ENCODE assay signal across 9 cellular contexts in the genomic region with DNA sequence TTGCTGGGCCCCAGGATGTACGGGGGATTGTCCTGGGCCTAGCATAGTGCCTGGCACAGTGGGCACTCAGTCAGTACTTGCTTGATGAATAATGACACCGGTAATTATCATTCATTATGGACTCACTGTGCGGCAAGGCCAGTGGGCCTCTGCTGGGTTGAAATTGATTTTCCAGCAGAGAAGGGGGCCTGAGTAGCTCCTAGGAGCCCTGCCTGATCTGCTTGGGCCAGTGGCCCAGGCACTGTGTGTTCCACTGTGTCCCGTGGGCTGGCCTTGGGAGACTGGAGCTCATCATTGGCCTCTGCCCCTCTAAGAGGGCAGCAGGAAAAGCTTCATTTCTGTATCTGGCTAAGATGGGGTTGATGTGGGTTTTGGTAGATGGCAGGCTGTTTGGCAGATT. TPM values are rescaled to one million over a fixed set of nuclear protein-coding genes. Genes with fewer than 3 reads are reported as not detected.
DNase-seq lines count a peak whose midpoint lies in the region; ATAC-seq and TF ChIP-seq lines count a peak whose summit lies in the region.
"Had no signal": no experiment of that assay in that cellular context is flagged by ENCODE, and none has a peak within 500 bp of the region (broad histone marks: within the 10 kb centered on the region; RNA-seq: fewer than 3 reads in every experiment).

No MANE protein-coding gene starts in this region.

- POLR2A ChIA-PET in A673 (lab: Charles Lee; ENCODE audit: low non-redundant PET) (no interaction called here), RWPE1 (lab: Yijun Ruan, JAX; ENCODE audit: low non-redundant PET) (no interaction called here)

- intact Hi-C loops in A673 (cut with micrococcal nuclease; ENCODE audit: unreplicated experiment) = no loop called here

- ATAC-seq in HG03520 (IDR thresholded peaks at IDR 0.05; ENCODE audit: unreplicated experiment) (no peak), left lobe of liver (no peak), HG03460 (IDR thresholded peaks at IDR 0.05; ENCODE audit: unreplicated experiment) (no peak)

- H3K27ac ChIP-seq in A673 (ENCODE audit: low read depth, low read length, poor library complexity, severe bottlenecking) = peak overlapping the region; percentile 80
- peak overlapping the region; percentile 93 for H3K27ac ChIP-seq in RWPE1
- H3K27ac ChIP-seq in neural cell (ENCODE audit: low read length) = no peak overlapping the region

- peak overlapping the region; percentile 79 for H3K4me2 ChIP-seq in neural cell (ENCODE audit: low read length)

- peaks cover 8% of the 10 kb centered on the region for H3K79me2 ChIP-seq in neural cell (replicated peaks; ENCODE audit: insufficient read depth, low read length)

- peaks cover 21% of the 10 kb centered on the region for H3K4me1 ChIP-seq in A673 (ENCODE audit: insufficient read depth, low read length, poor library complexity, severe bottlenecking)

- H3K4me3 ChIP-seq in A673 (ENCODE audit: low read depth, low read length, poor library complexity, severe bottlenecking) (peak overlapping the region; percentile 90), epithelial cell of proximal tubule (ENCODE audit: low read depth, low read length) (peak overlapping the region; percentile 91), neural cell (ENCODE audit: low read length) (peak overlapping the region; percentile 70)

- H3K9me2 ChIP-seq in neural cell (ENCODE audit: insufficient read depth, low read length) = no peaks in the 10 kb centered on the region

- in situ Hi-C loops in GM13976 (cut with MboI; ENCODE audit: low sequenced_read_pairs, unreplicated experiment) = no loop called here

- no peak for TF ChIP-seq RAD21 in neural cell (conservative IDR thresholded peaks at IDR 0.05)

- H3K9ac ChIP-seq in neural cell (ENCODE audit: low read length) = peak overlapping the region; percentile 75

- CTCF ChIA-PET in A673 (lab: Charles Lee) (no interaction called here), RWPE1 (lab: Yijun Ruan, JAX) (interaction anchor here (0.6 to 0.9 kb wide), 3 partner anchors 9 to 355 kb away, joined by 3 read pairs; no protein-coding TSS in a partner anchor)

- DNase-seq in A673 (ENCODE audit: low spot score) (no peak), RWPE1 (ENCODE audit: low spot score) (no peak), epithelial cell of proximal tubule (ENCODE audit: low read depth) (no peak), GM13976 (ENCODE audit: low spot score) (no peak), left lobe of liver (ENCODE audit: low spot score) (no peak)
- DNase-seq: GF-D8 had no signal

- no peaks in the 10 kb centered on the region for H3F3A ChIP-seq in neural cell (ENCODE audit: insufficient read depth, low read length, poor library complexity, severe bottlenecking)

- TF ChIP-seq EP300 in neural cell (conservative IDR thresholded peaks at IDR 0.05; ENCODE audit: poor library complexity, severe bottlenecking) = no peak

- no TSS peak for BruUV-seq in A673 (replicated peaks; lab: Mats Ljungman, UMichigan)

- no peak for TF ChIP-seq CTCF in A673 (conservative IDR thresholded peaks at IDR 0.05; ENCODE audit: low read depth, low read length)
- no peak for TF ChIP-seq CTCF in RWPE1 (conservative IDR thresholded peaks at IDR 0.05; ENCODE audit: low read depth)
- no peak for TF ChIP-seq CTCF in epithelial cell of proximal tubule (conservative IDR thresholded peaks at IDR 0.05; ENCODE audit: low read depth, low read length)
- no peak for TF ChIP-seq CTCF in neural cell (IDR thresholded peaks at IDR 0.05; ENCODE audit: poor library complexity, severe bottlenecking)
- no peak for TF ChIP-seq CTCF in GM13976 (IDR thresholded peaks at IDR 0.05; ENCODE audit: borderline replicate concordance, control extremely low read depth, extremely low read depth, insufficient read depth, missing control alignments)

- H4K20me1 ChIP-seq in neural cell (ENCODE audit: insufficient read depth) = no peaks in the 10 kb centered on the region

- no peaks in the 10 kb centered on the region for H3K36me3 ChIP-seq in A673 (ENCODE audit: insufficient read depth, low read length, poor library complexity, severe bottlenecking)
- H3K36me3 ChIP-seq in neural cell (ENCODE audit: insufficient read depth, low read length) = no peaks in the 10 kb centered on the region

- H3K9me3 ChIP-seq in A673 (ENCODE audit: low read depth, low read length, poor library complexity, severe bottlenecking) = no peaks in the 10 kb centered on the region
- H3K9me3 ChIP-seq in neural cell (ENCODE audit: low read length) = no peaks in the 10 kb centered on the region

- H2AFZ ChIP-seq in neural cell (ENCODE audit: low read depth, low read length) = peak overlapping the region; percentile 24

- no peaks in the 10 kb centered on the region for H3K27me3 ChIP-seq in A673 (replicated peaks; ENCODE audit: insufficient read depth, low read depth, low read length, poor library complexity)
- peaks cover 25% of the 10 kb centered on the region for H3K27me3 ChIP-seq in neural cell (ENCODE audit: insufficient read depth, low read depth, low read length)

TF ChIP-seq in neural cell, 6 proteins besides CTCF, POLR2A, EP300 and RAD21:
- TF ChIP-seq TAF1 (IDR thresholded peaks at IDR 0.05; ENCODE audit: low read depth) = no peak
- no peak for TF ChIP-seq EZH2 (IDR thresholded peaks at IDR 0.05; ENCODE audit: borderline replicate concordance, insufficient read depth, low read length, poor library complexity, severe bottlenecking)
- TF ChIP-seq MXI1 (conservative IDR thresholded peaks at IDR 0.05; ENCODE audit: poor library complexity, severe bottlenecking) = no peak
- TF ChIP-seq, protein P1, sequence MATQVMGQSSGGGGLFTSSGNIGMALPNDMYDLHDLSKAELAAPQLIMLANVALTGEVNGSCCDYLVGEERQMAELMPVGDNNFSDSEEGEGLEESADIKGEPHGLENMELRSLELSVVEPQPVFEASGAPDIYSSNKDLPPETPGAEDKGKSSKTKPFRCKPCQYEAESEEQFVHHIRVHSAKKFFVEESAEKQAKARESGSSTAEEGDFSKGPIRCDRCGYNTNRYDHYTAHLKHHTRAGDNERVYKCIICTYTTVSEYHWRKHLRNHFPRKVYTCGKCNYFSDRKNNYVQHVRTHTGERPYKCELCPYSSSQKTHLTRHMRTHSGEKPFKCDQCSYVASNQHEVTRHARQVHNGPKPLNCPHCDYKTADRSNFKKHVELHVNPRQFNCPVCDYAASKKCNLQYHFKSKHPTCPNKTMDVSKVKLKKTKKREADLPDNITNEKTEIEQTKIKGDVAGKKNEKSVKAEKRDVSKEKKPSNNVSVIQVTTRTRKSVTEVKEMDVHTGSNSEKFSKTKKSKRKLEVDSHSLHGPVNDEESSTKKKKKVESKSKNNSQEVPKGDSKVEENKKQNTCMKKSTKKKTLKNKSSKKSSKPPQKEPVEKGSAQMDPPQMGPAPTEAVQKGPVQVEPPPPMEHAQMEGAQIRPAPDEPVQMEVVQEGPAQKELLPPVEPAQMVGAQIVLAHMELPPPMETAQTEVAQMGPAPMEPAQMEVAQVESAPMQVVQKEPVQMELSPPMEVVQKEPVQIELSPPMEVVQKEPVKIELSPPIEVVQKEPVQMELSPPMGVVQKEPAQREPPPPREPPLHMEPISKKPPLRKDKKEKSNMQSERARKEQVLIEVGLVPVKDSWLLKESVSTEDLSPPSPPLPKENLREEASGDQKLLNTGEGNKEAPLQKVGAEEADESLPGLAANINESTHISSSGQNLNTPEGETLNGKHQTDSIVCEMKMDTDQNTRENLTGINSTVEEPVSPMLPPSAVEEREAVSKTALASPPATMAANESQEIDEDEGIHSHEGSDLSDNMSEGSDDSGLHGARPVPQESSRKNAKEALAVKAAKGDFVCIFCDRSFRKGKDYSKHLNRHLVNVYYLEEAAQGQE (IDR thresholded peaks at IDR 0.05; ENCODE audit: borderline replicate concordance) = no peak
- no peak for TF ChIP-seq SMC3 (conservative IDR thresholded peaks at IDR 0.05; ENCODE audit: poor library complexity)
- no peak for TF ChIP-seq POLR2AphosphoS5 (IDR thresholded peaks at IDR 0.05)

RNA-seq across cellular contexts. Expression of a gene that starts 1.4 kb away (rescaled TPM):
- total RNA-seq in A673 (2021) (8.7 and 10.0 TPM in 2 replicates), epithelial cell of proximal tubule (20.5 and 29.7 TPM in 2 replicates), left lobe of liver (1.3 TPM)
- polyA plus RNA-seq in neural cell = 4.1 and 6.0 TPM in 2 replicates
- polyA minus RNA-seq in neural cell = 11.2 and 14.4 TPM in 2 replicates
